ENCODE assay signal across 1 cellular context in the genomic region with DNA sequence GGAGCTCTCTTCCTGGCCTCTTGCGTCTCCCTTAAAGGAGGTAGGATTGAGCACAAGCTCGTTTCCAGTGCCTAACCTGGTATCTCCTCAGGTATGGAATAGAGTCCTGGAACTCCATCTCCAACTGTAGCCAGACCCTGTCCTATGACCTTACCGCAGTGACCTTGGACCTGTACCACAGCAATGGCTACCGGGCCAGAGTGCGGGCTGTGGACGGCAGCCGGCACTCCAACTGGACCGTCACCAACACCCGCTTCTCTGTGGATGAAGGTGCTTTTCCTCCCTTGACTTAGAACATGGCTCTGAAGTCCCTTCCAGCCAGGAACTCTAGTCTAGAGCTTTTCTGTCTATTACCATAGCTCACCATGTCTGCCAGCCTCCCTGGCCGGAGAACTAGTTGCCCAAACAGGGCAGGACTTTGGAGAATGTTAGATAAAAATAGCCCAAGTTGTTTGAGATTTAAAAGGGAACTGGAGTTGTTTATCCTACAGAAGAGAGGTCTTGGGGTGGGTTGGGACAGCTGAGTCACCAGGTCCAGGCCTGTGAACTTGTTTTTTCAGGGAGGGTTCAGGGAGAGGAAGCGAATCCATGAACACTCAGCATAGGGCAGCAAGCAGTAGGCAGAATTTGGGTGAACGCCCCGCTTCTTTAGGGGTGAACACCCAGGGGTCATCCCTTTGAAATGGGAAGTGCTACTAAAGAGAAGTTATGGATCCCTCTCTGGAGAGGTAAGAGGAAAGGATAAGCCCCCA.
TF ChIP-seq lines count a peak whose summit lies in the region.

No MANE protein-coding gene starts in this region.

TF ChIP-seq in GM12878, 131 proteins besides CTCF, POLR2A, EP300 and RAD21 (continued from another document):
- TF ChIP-seq, protein P1, sequence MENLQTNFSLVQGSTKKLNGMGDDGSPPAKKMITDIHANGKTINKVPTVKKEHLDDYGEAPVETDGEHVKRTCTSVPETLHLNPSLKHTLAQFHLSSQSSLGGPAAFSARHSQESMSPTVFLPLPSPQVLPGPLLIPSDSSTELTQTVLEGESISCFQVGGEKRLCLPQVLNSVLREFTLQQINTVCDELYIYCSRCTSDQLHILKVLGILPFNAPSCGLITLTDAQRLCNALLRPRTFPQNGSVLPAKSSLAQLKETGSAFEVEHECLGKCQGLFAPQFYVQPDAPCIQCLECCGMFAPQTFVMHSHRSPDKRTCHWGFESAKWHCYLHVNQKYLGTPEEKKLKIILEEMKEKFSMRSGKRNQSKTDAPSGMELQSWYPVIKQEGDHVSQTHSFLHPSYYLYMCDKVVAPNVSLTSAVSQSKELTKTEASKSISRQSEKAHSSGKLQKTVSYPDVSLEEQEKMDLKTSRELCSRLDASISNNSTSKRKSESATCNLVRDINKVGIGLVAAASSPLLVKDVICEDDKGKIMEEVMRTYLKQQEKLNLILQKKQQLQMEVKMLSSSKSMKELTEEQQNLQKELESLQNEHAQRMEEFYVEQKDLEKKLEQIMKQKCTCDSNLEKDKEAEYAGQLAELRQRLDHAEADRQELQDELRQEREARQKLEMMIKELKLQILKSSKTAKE (IDR thresholded peaks at IDR 0.05; ENCODE audit: low read depth, poor library complexity, severe bottlenecking): no peak
- TF ChIP-seq ETV6 (conservative IDR thresholded peaks at IDR 0.05 in 1 of 2, IDR thresholded peaks at IDR 0.05 in 1 of 2; ENCODE audit: borderline replicate concordance in 1 of 2, low read depth in 1 of 2) (no peak), PML (IDR thresholded peaks at IDR 0.05; ENCODE audit: low read length) (no peak), NFYA (IDR thresholded peaks at IDR 0.05; ENCODE audit: borderline replicate concordance, low read depth, low read length) (no peak)
